8 cellular contexts compared by ENCODE assay signal in the genomic region with DNA sequence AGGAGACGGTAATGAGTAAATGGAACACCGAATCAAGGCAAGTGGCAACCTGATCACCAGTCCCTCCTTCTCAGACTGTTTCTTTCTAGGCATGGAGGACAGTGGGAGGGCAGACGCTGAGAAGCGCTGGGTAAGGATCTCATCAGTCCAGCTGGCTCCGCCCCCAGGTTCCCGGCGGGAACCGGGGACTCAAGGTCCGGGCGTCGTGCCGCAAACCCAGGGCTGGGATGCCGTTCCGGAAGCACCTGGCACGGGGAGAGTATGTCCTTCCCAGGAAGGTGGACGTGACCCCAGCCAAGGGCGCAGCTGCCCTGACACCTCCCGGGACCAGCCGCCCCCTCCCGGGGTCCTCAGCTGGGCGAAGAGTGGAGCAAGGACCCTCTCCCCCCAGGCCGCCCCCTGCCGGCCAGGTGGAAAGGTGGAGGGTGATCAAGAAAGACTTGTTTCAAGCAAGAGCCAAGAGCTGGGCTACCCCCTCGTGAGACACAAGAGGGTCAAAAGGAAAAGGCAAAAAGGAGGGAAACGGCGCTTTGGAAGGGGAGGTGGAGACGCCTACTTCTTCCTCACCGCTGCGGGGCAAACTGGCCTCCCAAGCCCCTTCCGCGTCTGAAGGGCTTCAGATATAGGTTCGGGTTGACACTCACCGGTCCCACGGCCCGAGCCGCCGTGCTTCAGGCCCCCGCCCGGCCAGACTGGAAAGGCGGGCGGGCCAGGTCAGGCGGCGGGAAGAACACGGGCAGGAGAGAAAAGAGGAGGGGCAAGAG. TPM values are rescaled to one million over a fixed set of nuclear protein-coding genes. Genes with fewer than 3 reads are reported as not detected.
A peak's percentile ranks its signal among the peaks of the same experiment; 100 is the strongest.
DNase-seq lines count a peak whose midpoint lies in the region; ATAC-seq and TF ChIP-seq lines count a peak whose summit lies in the region.

A gene with protein sequence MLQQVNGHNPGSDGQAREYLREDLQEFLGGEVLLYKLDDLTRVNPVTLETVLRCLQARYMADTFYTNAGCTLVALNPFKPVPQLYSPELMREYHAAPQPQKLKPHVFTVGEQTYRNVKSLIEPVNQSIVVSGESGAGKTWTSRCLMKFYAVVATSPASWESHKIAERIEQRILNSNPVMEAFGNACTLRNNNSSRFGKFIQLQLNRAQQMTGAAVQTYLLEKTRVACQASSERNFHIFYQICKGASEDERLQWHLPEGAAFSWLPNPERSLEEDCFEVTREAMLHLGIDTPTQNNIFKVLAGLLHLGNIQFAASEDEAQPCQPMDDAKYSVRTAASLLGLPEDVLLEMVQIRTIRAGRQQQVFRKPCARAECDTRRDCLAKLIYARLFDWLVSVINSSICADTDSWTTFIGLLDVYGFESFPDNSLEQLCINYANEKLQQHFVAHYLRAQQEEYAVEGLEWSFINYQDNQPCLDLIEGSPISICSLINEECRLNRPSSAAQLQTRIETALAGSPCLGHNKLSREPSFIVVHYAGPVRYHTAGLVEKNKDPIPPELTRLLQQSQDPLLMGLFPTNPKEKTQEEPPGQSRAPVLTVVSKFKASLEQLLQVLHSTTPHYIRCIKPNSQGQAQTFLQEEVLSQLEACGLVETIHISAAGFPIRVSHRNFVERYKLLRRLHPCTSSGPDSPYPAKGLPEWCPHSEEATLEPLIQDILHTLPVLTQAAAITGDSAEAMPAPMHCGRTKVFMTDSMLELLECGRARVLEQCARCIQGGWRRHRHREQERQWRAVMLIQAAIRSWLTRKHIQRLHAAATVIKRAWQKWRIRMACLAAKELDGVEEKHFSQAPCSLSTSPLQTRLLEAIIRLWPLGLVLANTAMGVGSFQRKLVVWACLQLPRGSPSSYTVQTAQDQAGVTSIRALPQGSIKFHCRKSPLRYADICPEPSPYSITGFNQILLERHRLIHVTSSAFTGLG (minus strand): TSS at position 752 of the 764 bp plus-strand sequence. CDS start 2,330 bp downstream, outside the sequence.

- peak within 1 kb of the TSS; percentile 99 for H3K27ac Mint-ChIP-seq in activated T-helper 1 cell treated with anti-CD3 and anti-CD28 coated beads, Interleukin-12 subunit alpha, Interleukin-12 subunit beta, Interleukin-2, Interleukin-4 antibody, amounts not matched to agents 30 ng/mL and 10 ng/mL and 1 ng/mL, durations not matched to agents 14 hours and 24 hours and 36 hours
- peak within 1 kb of the TSS; percentile 95 to 99 (median 98) for H3K27ac Mint-ChIP-seq in naive thymus-derived CD8-positive, alpha-beta T cell

- H3K9me3 ChIP-seq in HUES64 (ENCODE audit: insufficient read depth, low read depth, low read length) (no peaks in the 10 kb centered on the region), fibroblast of lung (ENCODE audit: control insufficient read depth, insufficient read depth, low read depth, low read length) (no peaks in the 10 kb centered on the region)

- H3K36me3 Mint-ChIP-seq in activated T-helper 1 cell treated with anti-CD3 and anti-CD28 coated beads, Interleukin-12 subunit alpha, Interleukin-12 subunit beta, Interleukin-2, Interleukin-4 antibody, amounts not matched to agents 30 ng/mL and 10 ng/mL and 1 ng/mL, durations not matched to agents 14 hours and 24 hours and 36 hours (ENCODE audit: low read depth), result peaks cover 32% of the 10 kb centered on the region
- peaks cover 0 to 18% (median 0%) of the 10 kb centered on the region in 3 donors for H3K36me3 Mint-ChIP-seq in naive thymus-derived CD8-positive, alpha-beta T cell

- peak within 1 kb of the TSS; percentile 81 for H3K4me2 ChIP-seq in fibroblast of lung (ENCODE audit: extremely low read depth, insufficient read depth, low read length)

- 1% methylated on average over 44 of the region's 44 CpGs for WGBS in HUES64

- H3K27me3 ChIP-seq in HUES64 (ENCODE audit: insufficient read depth, low read length) (no peaks in the 10 kb centered on the region), fibroblast of lung (ENCODE audit: control insufficient read depth, insufficient read depth, low read length) (no peaks in the 10 kb centered on the region)

- DNase-seq in COLO829 (ENCODE audit: low spot score), result peak; percentile 42
- peak; percentile 80 for DNase-seq in OCI-M1 (lab: John Stamatoyannopoulos, UW)
- DNase-seq in activated T-helper 1 cell treated with anti-CD3 and anti-CD28 coated beads, Interleukin-12 subunit alpha, Interleukin-12 subunit beta, Interleukin-2, Interleukin-4 antibody, amounts not matched to agents 30 ng/mL and 10 ng/mL and 1 ng/mL, durations not matched to agents 14 hours and 24 hours and 36 hours (ENCODE audit: low spot score), result peak; percentile 38
- DNase-seq in fibroblast of lung (ENCODE audit: low read depth in 2 of 2), result peak; percentile 31 to 58
- peak in 9 of 10 donors; percentile 20 to 80 (median 42) for DNase-seq in naive thymus-derived CD8-positive, alpha-beta T cell

- H3K4me1 Mint-ChIP-seq in activated T-helper 1 cell treated with anti-CD3 and anti-CD28 coated beads, Interleukin-12 subunit alpha, Interleukin-12 subunit beta, Interleukin-2, Interleukin-4 antibody, amounts not matched to agents 30 ng/mL and 10 ng/mL and 1 ng/mL, durations not matched to agents 14 hours and 24 hours and 36 hours (ENCODE audit: low read depth), result peaks cover 37% of the 10 kb centered on the region
- peaks cover 11 to 21% (median 16%) of the 10 kb centered on the region in 4 donors for H3K4me1 Mint-ChIP-seq in naive thymus-derived CD8-positive, alpha-beta T cell

- POLR2A ChIA-PET in naive thymus-derived CD8-positive, alpha-beta T cell (lab: Charles Lee), result interaction anchor here (0.6 to 4.8 kb wide), 9 partner anchors 10 to 413 kb away, joined by 3 to 181 read pairs (median 6); a partner anchor contains a TSS

- peak; percentile 41 to 47 for TF ChIP-seq CTCF in fibroblast of lung (conservative IDR thresholded peaks at IDR 0.05 in 1 of 2, IDR thresholded peaks at IDR 0.05 in 1 of 2; ENCODE audit: low read depth in 1 of 2, low read length in 2 of 2)

- H2AFZ ChIP-seq in fibroblast of lung (ENCODE audit: low read length), result peak within 1 kb of the TSS; percentile 90

- H3K4me3 Mint-ChIP-seq in activated T-helper 1 cell treated with anti-CD3 and anti-CD28 coated beads, Interleukin-12 subunit alpha, Interleukin-12 subunit beta, Interleukin-2, Interleukin-4 antibody, amounts not matched to agents 30 ng/mL and 10 ng/mL and 1 ng/mL, durations not matched to agents 14 hours and 24 hours and 36 hours, result peak within 1 kb of the TSS; percentile 98
- peak within 1 kb of the TSS; percentile 92 to 98 (median 97) for H3K4me3 Mint-ChIP-seq in naive thymus-derived CD8-positive, alpha-beta T cell

- H3K36me3 ChIP-seq in HUES64 (ENCODE audit: insufficient read depth, low read length) (peaks cover 66% of the 10 kb centered on the region), fibroblast of lung (ENCODE audit: control insufficient read depth, insufficient read depth, low read length) (peaks cover 10% of the 10 kb centered on the region)

- H3K9ac ChIP-seq in HUES64 (ENCODE audit: low read depth, low read length) (peak within 1 kb of the TSS; percentile 98), fibroblast of lung (ENCODE audit: insufficient read depth, low read length) (peak within 1 kb of the TSS; percentile 98)

- peaks cover 5% of the 10 kb centered on the region for H3K4me1 ChIP-seq in HUES64 (ENCODE audit: insufficient read depth, low read length)
- peaks cover under 1% of the 10 kb centered on the region for H3K4me1 ChIP-seq in fibroblast of lung (ENCODE audit: control insufficient read depth, extremely low read depth, insufficient read depth, low read length)

- H3K9me3 Mint-ChIP-seq in activated T-helper 1 cell treated with anti-CD3 and anti-CD28 coated beads, Interleukin-12 subunit alpha, Interleukin-12 subunit beta, Interleukin-2, Interleukin-4 antibody, amounts not matched to agents 30 ng/mL and 10 ng/mL and 1 ng/mL, durations not matched to agents 14 hours and 24 hours and 36 hours, result no peaks in the 10 kb centered on the region
- no peaks in the 10 kb centered on the region for H3K9me3 Mint-ChIP-seq in naive thymus-derived CD8-positive, alpha-beta T cell

- H3K4me3 ChIP-seq in HUES64 (ENCODE audit: low read length) (peak within 1 kb of the TSS; percentile 94), fibroblast of lung (replicated peaks in 1 of 4; ENCODE audit: control extremely low read depth in 1 of 4, insufficient read depth in 1 of 4, low read depth in 3 of 4, low read length in 4 of 4) (peak within 1 kb of the TSS; percentile 80 to 91 (median 88))

- no peaks in the 10 kb centered on the region for H3K27me3 Mint-ChIP-seq in activated T-helper 1 cell treated with anti-CD3 and anti-CD28 coated beads, Interleukin-12 subunit alpha, Interleukin-12 subunit beta, Interleukin-2, Interleukin-4 antibody, amounts not matched to agents 30 ng/mL and 10 ng/mL and 1 ng/mL, durations not matched to agents 14 hours and 24 hours and 36 hours (ENCODE audit: insufficient read depth)
- H3K27me3 Mint-ChIP-seq in naive thymus-derived CD8-positive, alpha-beta T cell, result no peaks in the 10 kb centered on the region

- intact Hi-C loops in activated T-helper 1 cell treated with anti-CD3 and anti-CD28 coated beads, Interleukin-12 subunit alpha, Interleukin-12 subunit beta, Interleukin-2, Interleukin-4 antibody, amounts not matched to agents 30 ng/mL and 10 ng/mL and 1 ng/mL, durations not matched to agents 14 hours and 24 hours and 36 hours (cut with micrococcal nuclease), result loop anchor here (1.0 to 10.0 kb wide), 3 partner anchors 48 to 411 kb away; a partner anchor contains a TSS

- H3K27ac ChIP-seq in HUES64 (ENCODE audit: low read depth, low read length) (peak within 1 kb of the TSS; percentile 98), fibroblast of lung (ENCODE audit: insufficient read depth, low read length) (peak within 1 kb of the TSS; percentile 98), temporal lobe (ENCODE audit: low read depth, low read length) (peak within 1 kb of the TSS; percentile 45)

- H3K79me2 ChIP-seq in fibroblast of lung (ENCODE audit: control insufficient read depth, insufficient read depth, low read length), result peaks cover 6% of the 10 kb centered on the region

- peak; percentile 9 for ATAC-seq in GM21367 (IDR thresholded peaks at IDR 0.05; ENCODE audit: unreplicated experiment)
- ATAC-seq in naive thymus-derived CD8-positive, alpha-beta T cell, result peak; percentile 31 to 50

- H4K20me1 ChIP-seq in fibroblast of lung (ENCODE audit: control insufficient read depth, extremely low read depth, insufficient read depth, low read length), result no peaks in the 10 kb centered on the region

RNA-seq across cellular contexts. Expression of the gene that starts here (rescaled TPM):
- polyA plus RNA-seq in HUES64 (2013, experiment 1 of 2), result 55.1 TPM
- 53.3 TPM for polyA plus RNA-seq in HUES64 (2013, experiment 2 of 2)
- total RNA-seq in activated T-helper 1 cell treated with anti-CD3 and anti-CD28 coated beads, Interleukin-12 subunit alpha, Interleukin-12 subunit beta, Interleukin-2, Interleukin-4 antibody, amounts not matched to agents 30 ng/mL and 10 ng/mL and 1 ng/mL, durations not matched to agents 14 hours and 24 hours and 36 hours, result 159 and 165 TPM in 2 replicates
- total RNA-seq in fibroblast of lung (26.2 and 31.5 TPM in 2 replicates), temporal lobe (21.1 TPM)
- polyA plus RNA-seq in fibroblast of lung, result 18.7 and 25.2 TPM in 2 replicates
- 13.9 and 19.9 TPM in 2 replicates for polyA plus RNA-seq in fibroblast of lung (2012)
- 80.6 and 87.2 TPM in 2 replicates for polyA minus RNA-seq in fibroblast of lung (ENCODE audit: low replicate concordance)
- 10 to 100 TPM; 73.1 to 74.2 TPM for total RNA-seq in naive thymus-derived CD8-positive, alpha-beta T cell
- polyA plus RNA-seq in naive thymus-derived CD8-positive, alpha-beta T cell, result 1 to 10 TPM; 2.3 to 4.6 (median 4.6) TPM

Comparison
In these comparisons a context has a peak if more than half of its experiments do, and no peak if none do; other contexts are left out.
1. Peak in every context shown above with its lines: DNase-seq, ATAC-seq, H3K4me3 ChIP-seq and H3K27ac ChIP-seq.
2. H3K27ac ChIP-seq: peak in every context shown above with its lines; median percentile 98 in HUES64; 98 in fibroblast of lung; 45 in temporal lobe.